ENCODE assay signal across 8 cellular contexts in the genomic region with DNA sequence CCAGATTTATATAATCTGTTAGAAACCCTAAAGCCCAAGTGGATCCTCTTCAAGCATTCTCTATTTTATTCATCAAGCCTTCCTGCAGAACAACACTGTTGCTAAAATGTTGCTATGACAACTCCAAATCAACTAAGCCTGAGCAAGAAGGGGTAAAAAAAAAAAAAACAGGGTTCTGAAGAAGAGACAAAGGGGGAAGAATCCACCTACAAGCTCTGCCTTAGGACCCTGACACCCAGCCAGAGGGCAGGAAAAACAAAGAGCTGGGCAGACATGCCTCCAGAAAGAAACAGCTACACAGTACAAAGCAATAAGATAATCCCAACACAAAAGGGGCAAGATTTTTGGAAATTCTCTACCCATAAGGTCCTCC. TPM values are rescaled to one million over a fixed set of nuclear protein-coding genes. Genes with fewer than 3 reads are reported as not detected.
DNase-seq lines count a peak whose midpoint lies in the region; ATAC-seq, FAIRE-seq and TF ChIP-seq lines count a peak whose summit lies in the region.

No MANE protein-coding gene starts in this region.

- H3K9me2 ChIP-seq in SU-DHL-6 (replicated peaks; ENCODE audit: insufficient read depth, low read length) = no peaks in the 10 kb centered on the region

- peaks cover 7% of the 10 kb centered on the region; the same call in 1 of the 2 replicates for H3K36me3 ChIP-seq in SU-DHL-6 (ENCODE audit: low read length)

- H3F3A ChIP-seq in SU-DHL-6 (ENCODE audit: insufficient read depth) = peaks cover 33% of the 10 kb centered on the region

- H3K4me3 ChIP-seq in GM12864 (ENCODE audit: low read depth, low read length) (peak overlapping the region; percentile 70), SU-DHL-6 (ENCODE audit: insufficient read depth, low read length, poor library complexity, severe bottlenecking) (peak overlapping the region; percentile 81), fibroblast of the aortic adventitia (ENCODE audit: low read depth, low read length) (peak overlapping the region; percentile 91), retinal pigment epithelial cell (ENCODE audit: low read length) (peak overlapping the region; percentile 95)

- no peaks in the 10 kb centered on the region for H3K9me3 ChIP-seq in SU-DHL-6 (ENCODE audit: insufficient read depth, low read length)

- H3K79me2 ChIP-seq in SU-DHL-6 (ENCODE audit: insufficient read depth, low read length) = peaks cover 9% of the 10 kb centered on the region

- peak overlapping the region; percentile 89 for H3K27ac ChIP-seq in SU-DHL-6 (ENCODE audit: low read depth, low read length)

- peak overlapping the region; percentile 88 for H3K4me2 ChIP-seq in SU-DHL-6 (ENCODE audit: low read depth, low read length, poor library complexity, severe bottlenecking)

- no peaks in the 10 kb centered on the region for H3K27me3 ChIP-seq in SU-DHL-6 (ENCODE audit: low read length)

- DNase-seq in GM12864 (ENCODE audit: low read depth) = no peak
- DNase-seq in fibroblast of the aortic adventitia (ENCODE audit: low read depth) = peak; percentile 16
- no peak for DNase-seq in retinal pigment epithelial cell (ENCODE audit: low read depth)
- DNase-seq in RCC 7860 (ENCODE audit: low spot score) = no peak

- ATAC-seq in HG03280 (IDR thresholded peaks at IDR 0.05; ENCODE audit: unreplicated experiment) (no peak), GM18498 (IDR thresholded peaks at IDR 0.05; ENCODE audit: unreplicated experiment) (no peak), HG03469 (IDR thresholded peaks at IDR 0.05; ENCODE audit: unreplicated experiment) (no peak)

- no peak for FAIRE-seq in RCC 7860 (lab: Jason Lieb, UNC)

- TF ChIP-seq CTCF in GM12864 (IDR thresholded peaks at IDR 0.05; ENCODE audit: low read depth, low read length, missing control alignments) (no peak), SU-DHL-6 (IDR thresholded peaks at IDR 0.05; ENCODE audit: insufficient read depth, low read length, poor library complexity, severe bottlenecking) (no peak), fibroblast of the aortic adventitia (IDR thresholded peaks at IDR 0.05; ENCODE audit: insufficient read depth, low read length) (no peak), retinal pigment epithelial cell (conservative IDR thresholded peaks at IDR 0.05; ENCODE audit: low read depth, low read length) (no peak)

- no peaks in the 10 kb centered on the region for H4K20me1 ChIP-seq in SU-DHL-6 (ENCODE audit: low read depth, low read length)

- peak overlapping the region; percentile 87 for H3K9ac ChIP-seq in SU-DHL-6 (ENCODE audit: low read length)

- H2AFZ ChIP-seq in SU-DHL-6 (ENCODE audit: low read depth, low read length, severe bottlenecking) = no peak overlapping the region

RNA-seq across cellular contexts. Expression of a gene that starts 1.3 kb away (rescaled TPM):
- total RNA-seq in fibroblast of the aortic adventitia (ENCODE audit: low replicate concordance) = 23.5 and 36.2 TPM in 2 replicates

RNA-seq across cellular contexts. Expression of a gene that starts 5.8 kb away (rescaled TPM):
- total RNA-seq in fibroblast of the aortic adventitia (ENCODE audit: low replicate concordance) = 0.90 TPM in 1 of 2 replicates, not detected in the other

RNA-seq across cellular contexts. Expression of a gene that starts 23.6 kb away (rescaled TPM):
- 0.36 and 3.3 TPM in 2 replicates for total RNA-seq in fibroblast of the aortic adventitia (ENCODE audit: low replicate concordance)

RNA-seq across cellular contexts. Expression of a gene that starts 25.2 kb away (rescaled TPM):
- total RNA-seq in fibroblast of the aortic adventitia (ENCODE audit: low replicate concordance) = not detected in 2 replicates

RNA-seq across cellular contexts. Expression of a gene that starts 44.8 kb away (rescaled TPM):
- not detected in 2 replicates for total RNA-seq in fibroblast of the aortic adventitia (ENCODE audit: low replicate concordance)
